Comparison of ENCODE assay signal across 17 cellular contexts in genomic region chr3:110579841-110580550, GRCh38.
DNase-seq lines count a peak whose midpoint lies in the region; ATAC-seq, FAIRE-seq and TF ChIP-seq lines count a peak whose summit lies in the region.
"Had no signal": no experiment of that assay in that cellular context is flagged by ENCODE, and none has a peak within 500 bp of the region (broad histone marks: within the 10 kb centered on the region; RNA-seq: fewer than 3 reads in every experiment).

No MANE protein-coding gene starts in this region.

- CTCF ChIA-PET in PC-3 (lab: Charles Lee) (no interaction called here), endothelial cell of umbilical vein (lab: Charles Lee) (interaction anchor here (1.3 kb wide), 1 partner anchor 53 kb away, joined by 3 read pairs; no protein-coding TSS in a partner anchor)

- H3K79me2 ChIP-seq in PC-3 (ENCODE audit: low read length) (no peaks in the 10 kb centered on the region), endothelial cell of umbilical vein (ENCODE audit: control insufficient read depth, insufficient read depth, low read length) (no peaks in the 10 kb centered on the region)

- BruUV-seq in PC-3 (replicated peaks; lab: Mats Ljungman, UMichigan) = no TSS peak
- no TSS peak for BruUV-seq in endothelial cell of umbilical vein (replicated peaks; lab: Mats Ljungman, UMichigan)

- H3F3A ChIP-seq in PC-3 (ENCODE audit: low read length, unreplicated experiment) = no peaks in the 10 kb centered on the region

- H3K27me3 ChIP-seq in PC-3 (ENCODE audit: low read length) = no peaks in the 10 kb centered on the region
- H3K27me3 ChIP-seq in endothelial cell of umbilical vein (ENCODE audit: control insufficient read depth in 2 of 2, insufficient read depth in 2 of 2, low read length in 2 of 2) = no peaks in the 10 kb centered on the region
- H3K27me3 ChIP-seq in neuron (ENCODE audit: insufficient read depth, low read length) = no peaks in the 10 kb centered on the region
- H3K27me3 ChIP-seq: testis had no signal

- intact Hi-C loops in PC-3 (cut with micrococcal nuclease) (loop anchor here (5.0 kb wide), 2 partner anchors 198 to 492 kb away; partner anchors contain the start of gene NECTIN3), endothelial cell of umbilical vein (cut with micrococcal nuclease) (loop anchor here (5.0 kb wide), 1 partner anchor 168 kb away; no protein-coding TSS in a partner anchor)

- ATAC-seq in PC-3 = no peak
- ATAC-seq: psoas muscle had no signal

- dilution Hi-C loops in endothelial cell of umbilical vein (cut with MboI; ENCODE audit: extremely low pct_ligation_motif_present, low sequenced_read_pairs) = no loop called here

- no peaks in the 10 kb centered on the region for H3K36me3 ChIP-seq in PC-3 (ENCODE audit: low read depth, low read length)
- no peaks in the 10 kb centered on the region for H3K36me3 ChIP-seq in endothelial cell of umbilical vein (ENCODE audit: control insufficient read depth in 2 of 2, extremely low read depth in 1 of 2, insufficient read depth in 2 of 2, low read length in 2 of 2)
- H3K36me3 ChIP-seq in neuron (ENCODE audit: insufficient read depth, low read length) = no peaks in the 10 kb centered on the region

- no peaks in the 10 kb centered on the region for H3K9me2 ChIP-seq in PC-3 (replicated peaks; ENCODE audit: low read length)

- no peaks in the 10 kb centered on the region for H4K20me1 ChIP-seq in PC-3 (ENCODE audit: low read length)
- H4K20me1 ChIP-seq in endothelial cell of umbilical vein (replicated peaks; ENCODE audit: control insufficient read depth, extremely low read depth, insufficient read depth, low read length) = no peaks in the 10 kb centered on the region

- TF ChIP-seq CTCF in PC-3 (conservative IDR thresholded peaks at IDR 0.05; ENCODE audit: low read depth, low read length) (no peak), endothelial cell of umbilical vein (IDR thresholded peaks at IDR 0.05; ENCODE audit: extremely low read depth in 1 of 2, insufficient read depth in 1 of 2, low read depth in 1 of 2, low read length in 2 of 2) (no peak)

- no peak for TF ChIP-seq POLR2A in endothelial cell of umbilical vein (IDR thresholded peaks at IDR 0.05; ENCODE audit: low read depth, low read length)

- H3K4me2 ChIP-seq in PC-3 (ENCODE audit: low read length) = 0 out of 2 replicates have a peak overlapping the region, but pooled peaks have one; percentile 9
- no peak overlapping the region for H3K4me2 ChIP-seq in endothelial cell of umbilical vein (ENCODE audit: insufficient read depth, low read length)

- POLR2A ChIA-PET in PC-3 (lab: Charles Lee; ENCODE audit: unreplicated experiment) = no interaction called here
- POLR2A ChIA-PET in endothelial cell of umbilical vein (lab: Charles Lee) = no interaction called here

- H3K9me1 ChIP-seq in endothelial cell of umbilical vein (replicated peaks; ENCODE audit: control insufficient read depth, extremely low read depth, insufficient read depth, low read length) = no peaks in the 10 kb centered on the region

- H3K27ac ChIP-seq in PC-3 (ENCODE audit: low read length) (no peak overlapping the region), endothelial cell of umbilical vein (ENCODE audit: insufficient read depth, low read depth, low read length) (no peak overlapping the region)
- H3K27ac ChIP-seq: psoas muscle, testis had no signal

- FAIRE-seq in endothelial cell of umbilical vein (lab: Jason Lieb, UNC) (no peak), frontal cortex (lab: Jason Lieb, UNC) (no peak)
- FAIRE-seq: TTC549 had no signal

- H2AFZ ChIP-seq in PC-3 (ENCODE audit: low read length) (no peak overlapping the region), endothelial cell of umbilical vein (ENCODE audit: low read depth, low read length) (peak overlapping the region; percentile 42), neuron (ENCODE audit: low read depth, low read length) (peak overlapping the region; percentile 16)

- DNase-seq in Daoy (ENCODE audit: low read depth) (peak; percentile 47), PC-3 (peak; percentile 37), endothelial cell of umbilical vein (ENCODE audit: low read depth, low spot score) (no peak), NCI-H2107 treated with DMSO at 0.1 percent for 48 hours (lab: John Stamatoyannopoulos, UW; ENCODE audit: unreplicated experiment) (no peak), SW480 (ENCODE audit: low spot score) (no peak), frontal cortex (ENCODE audit: low spot score in 2 of 2) (no peak), HuH-7 (ENCODE audit: low spot score) (no peak)
- DNase-seq: activated CD4-positive, alpha-beta T cell treated with anti-CD3 and anti-CD28 coated beads, Interleukin-2, amount 50 U/mL, for 4 hours; aorta; glutamatergic neuron; NCI-H2029 treated with DMSO at 0.1 percent for 48 hours; NCI-H82; psoas muscle; SHP77; testis had no signal

- H3K9ac ChIP-seq in PC-3 (ENCODE audit: low read length) (no peak overlapping the region), endothelial cell of umbilical vein (replicated peaks; ENCODE audit: extremely low read depth, insufficient read depth, low read length) (no peak overlapping the region)

- H3K9me3 ChIP-seq in PC-3 (ENCODE audit: low read length) = no peaks in the 10 kb centered on the region
- no peaks in the 10 kb centered on the region for H3K9me3 ChIP-seq in endothelial cell of umbilical vein (replicated peaks; ENCODE audit: control insufficient read depth, insufficient read depth, low read length)
- no peaks in the 10 kb centered on the region for H3K9me3 ChIP-seq in neuron (ENCODE audit: low read length)
- H3K9me3 ChIP-seq: psoas muscle, testis had no signal

- H3K4me1 ChIP-seq in PC-3 (ENCODE audit: insufficient read depth, low read length) (peaks cover 44% of the 10 kb centered on the region), endothelial cell of umbilical vein (ENCODE audit: control insufficient read depth, extremely low read depth, insufficient read depth, low read length) (peaks cover 11% of the 10 kb centered on the region), neuron (ENCODE audit: insufficient read depth, low read length) (peaks cover 31% of the 10 kb centered on the region)
- H3K4me1 ChIP-seq: psoas muscle, testis had no signal

- H3K4me3 ChIP-seq in PC-3 (ENCODE audit: low read length) (no peak overlapping the region), endothelial cell of umbilical vein (replicated peaks in 1 of 3; ENCODE audit: insufficient read depth in 1 of 3, low read depth in 1 of 3, low read length in 3 of 3) (no peak overlapping the region), neuron (ENCODE audit: low read length) (no peak overlapping the region)
- H3K4me3 ChIP-seq: psoas muscle, testis had no signal

TF ChIP-seq in endothelial cell of umbilical vein, 7 proteins besides CTCF, POLR2A, EP300 and RAD21:
- no peak for TF ChIP-seq GATA2 (IDR thresholded peaks at IDR 0.05; ENCODE audit: insufficient read depth, insufficient read length, low read depth, low read length)
- no peak for TF ChIP-seq MYC (IDR thresholded peaks at IDR 0.05; ENCODE audit: low read depth, low read length)
- no peak for TF ChIP-seq POLR2AphosphoS5 (IDR thresholded peaks at IDR 0.05; ENCODE audit: insufficient read depth, low read depth, low read length)
- no peak for TF ChIP-seq FOS (IDR thresholded peaks at IDR 0.05; ENCODE audit: borderline replicate concordance, insufficient read depth, low read length)
- no peak for TF ChIP-seq MAX (IDR thresholded peaks at IDR 0.05; ENCODE audit: insufficient read depth, insufficient read length)
- no peak for TF ChIP-seq EZH2 (IDR thresholded peaks at IDR 0.05; ENCODE audit: borderline replicate concordance, low read depth, low read length, severe bottlenecking)
- TF ChIP-seq JUN (IDR thresholded peaks at IDR 0.05; ENCODE audit: borderline replicate concordance, insufficient read depth, insufficient read length, low read depth) = no peak

Comparison
In these comparisons a context has a peak if more than half of its experiments do, and no peak if none do; other contexts are left out.
1. DNase-seq: peak in Daoy (single experiment) and PC-3 (single experiment); none in endothelial cell of umbilical vein (single experiment), NCI-H2107 treated with DMSO at 0.1 percent for 48 hours (single experiment), SW480 (single experiment), frontal cortex (0 of 2) and HuH-7 (single experiment).